ENCODE assay signal across 13 cellular contexts in the genomic region with DNA sequence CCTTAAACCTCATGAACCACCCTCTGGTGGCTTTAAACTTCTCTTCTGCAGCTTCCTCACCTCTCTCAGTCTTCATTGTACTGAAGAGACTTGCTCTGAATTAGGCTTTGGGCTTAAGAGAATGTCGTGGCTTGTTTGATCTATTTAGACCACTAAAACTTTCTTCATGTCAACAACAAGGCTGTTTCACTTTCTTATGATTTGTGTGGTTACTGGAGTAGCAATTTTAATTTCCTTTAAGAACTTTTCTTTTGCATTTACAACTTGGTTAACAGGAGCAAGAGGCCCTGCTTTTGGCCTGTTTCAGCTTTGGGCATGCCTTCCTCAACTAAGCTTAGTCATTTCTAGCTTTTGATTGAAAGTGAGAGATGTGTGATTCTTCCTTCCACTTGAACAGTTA. TPM values are rescaled to one million over a fixed set of nuclear protein-coding genes. Genes with fewer than 3 reads are reported as not detected.
DNase-seq lines count a peak whose midpoint lies in the region; ATAC-seq and TF ChIP-seq lines count a peak whose summit lies in the region.
"Had no signal": no experiment of that assay in that cellular context is flagged by ENCODE, and none has a peak within 500 bp of the region (broad histone marks: within the 10 kb centered on the region; RNA-seq: fewer than 3 reads in every experiment).

No MANE protein-coding gene starts in this region.

- peaks cover 18% of the 10 kb centered on the region for H3K4me1 Mint-ChIP-seq in activated T-helper 1 cell treated with anti-CD3 and anti-CD28 coated beads, Interleukin-12 subunit alpha, Interleukin-12 subunit beta, Interleukin-2, Interleukin-4 antibody, amounts not matched to agents 30 ng/mL and 10 ng/mL and 1 ng/mL, durations not matched to agents 14 hours and 24 hours and 36 hours (ENCODE audit: low read depth)

- TF ChIP-seq CTCF in GM06990 (IDR thresholded peaks at IDR 0.05; ENCODE audit: insufficient read depth, low read length, poor library complexity, severe bottlenecking), result no peak
- TF ChIP-seq CTCF in upper lobe of left lung (IDR thresholded peaks at IDR 0.05), result no peak
- TF ChIP-seq CTCF in adrenal gland (IDR thresholded peaks at IDR 0.05), result no peak

- H3K4me3 ChIP-seq in GM06990 (replicated peaks; ENCODE audit: low read depth, low read length), result no peak overlapping the region
- no peak overlapping the region for H3K4me3 ChIP-seq in upper lobe of left lung
- no peak overlapping the region for H3K4me3 ChIP-seq in adrenal gland
- H3K4me3 ChIP-seq: BLaER1, MG63, pancreas, SK-N-MC had no signal

- TF ChIP-seq EP300 in upper lobe of left lung (IDR thresholded peaks at IDR 0.05), result no peak

- H3K27me3 Mint-ChIP-seq in activated T-helper 1 cell treated with anti-CD3 and anti-CD28 coated beads, Interleukin-12 subunit alpha, Interleukin-12 subunit beta, Interleukin-2, Interleukin-4 antibody, amounts not matched to agents 30 ng/mL and 10 ng/mL and 1 ng/mL, durations not matched to agents 14 hours and 24 hours and 36 hours (ENCODE audit: insufficient read depth), result peaks cover 12% of the 10 kb centered on the region

- H3K4me1 ChIP-seq in upper lobe of left lung (no peaks in the 10 kb centered on the region), adrenal gland (replicated peaks in 1 of 2) (no peaks in the 10 kb centered on the region)
- H3K4me1 ChIP-seq: BLaER1, pancreas had no signal

- H3K27ac Mint-ChIP-seq in activated T-helper 1 cell treated with anti-CD3 and anti-CD28 coated beads, Interleukin-12 subunit alpha, Interleukin-12 subunit beta, Interleukin-2, Interleukin-4 antibody, amounts not matched to agents 30 ng/mL and 10 ng/mL and 1 ng/mL, durations not matched to agents 14 hours and 24 hours and 36 hours, result peak overlapping the region; percentile 56

- H3K9me3 ChIP-seq in upper lobe of left lung, result peaks cover 0 to 4% (median 1%) of the 10 kb centered on the region in 4 donors
- H3K9me3 ChIP-seq in adrenal gland (replicated peaks in 1 of 3), result peaks cover 0 to 9% (median 0%) of the 10 kb centered on the region in 3 donors
- H3K9me3 ChIP-seq: MG63, pancreas had no signal

- no peaks in the 10 kb centered on the region for H3K36me3 ChIP-seq in GM06990 (ENCODE audit: control insufficient read depth, insufficient read depth, low read length)
- no peaks in the 10 kb centered on the region for H3K36me3 ChIP-seq in upper lobe of left lung
- no peaks in the 10 kb centered on the region for H3K36me3 ChIP-seq in adrenal gland (replicated peaks in 1 of 2)
- H3K36me3 ChIP-seq: BLaER1, MG63, pancreas, WERI-Rb-1 had no signal

- ATAC-seq in GM21786 (IDR thresholded peaks at IDR 0.05; ENCODE audit: unreplicated experiment) (peak; percentile 62), HG03039 (IDR thresholded peaks at IDR 0.05; ENCODE audit: unreplicated experiment) (no peak), upper lobe of left lung (ENCODE audit: low FRiP score in 2 of 2) (no peak)
- ATAC-seq: pancreas had no signal

- H3K36me3 Mint-ChIP-seq in activated T-helper 1 cell treated with anti-CD3 and anti-CD28 coated beads, Interleukin-12 subunit alpha, Interleukin-12 subunit beta, Interleukin-2, Interleukin-4 antibody, amounts not matched to agents 30 ng/mL and 10 ng/mL and 1 ng/mL, durations not matched to agents 14 hours and 24 hours and 36 hours (ENCODE audit: low read depth), result peaks cover 6% of the 10 kb centered on the region

- intact Hi-C loops in activated T-helper 1 cell treated with anti-CD3 and anti-CD28 coated beads, Interleukin-12 subunit alpha, Interleukin-12 subunit beta, Interleukin-2, Interleukin-4 antibody, amounts not matched to agents 30 ng/mL and 10 ng/mL and 1 ng/mL, durations not matched to agents 14 hours and 24 hours and 36 hours (cut with micrococcal nuclease), result loop anchor here (1.0 to 5.0 kb wide), 8 partner anchors 35 to 942 kb away; a partner anchor contains a TSS
- intact Hi-C loops in adrenal gland (cut with DNase I), result no loop called here

- H3K4me3 Mint-ChIP-seq in activated T-helper 1 cell treated with anti-CD3 and anti-CD28 coated beads, Interleukin-12 subunit alpha, Interleukin-12 subunit beta, Interleukin-2, Interleukin-4 antibody, amounts not matched to agents 30 ng/mL and 10 ng/mL and 1 ng/mL, durations not matched to agents 14 hours and 24 hours and 36 hours, result no peak overlapping the region

- H3K27me3 ChIP-seq in GM06990 (replicated peaks; ENCODE audit: control insufficient read depth, insufficient read depth, low read length), result 0 out of 2 replicates have a peak, but pooled peaks cover 1% of the 10 kb centered on the region
- H3K27me3 ChIP-seq in upper lobe of left lung, result no peaks in the 10 kb centered on the region
- no peaks in the 10 kb centered on the region for H3K27me3 ChIP-seq in adrenal gland
- H3K27me3 ChIP-seq: BLaER1, MG63, pancreas had no signal

- peaks cover 11% of the 10 kb centered on the region for H3K9me3 Mint-ChIP-seq in activated T-helper 1 cell treated with anti-CD3 and anti-CD28 coated beads, Interleukin-12 subunit alpha, Interleukin-12 subunit beta, Interleukin-2, Interleukin-4 antibody, amounts not matched to agents 30 ng/mL and 10 ng/mL and 1 ng/mL, durations not matched to agents 14 hours and 24 hours and 36 hours

- no peak for TF ChIP-seq POLR2A in upper lobe of left lung (IDR thresholded peaks at IDR 0.05)
- TF ChIP-seq POLR2A in adrenal gland (IDR thresholded peaks at IDR 0.05), result no peak

- WGBS in upper lobe of left lung, 2 donors, result 89 to 92% methylated on average over 1 of the region's 1 CpG
- 91 to 95% (median 92%) methylated on average over 1 of the region's 1 CpG for WGBS in adrenal gland, 4 donors

- H3K27ac ChIP-seq in upper lobe of left lung (no peak overlapping the region), adrenal gland (no peak overlapping the region)
- H3K27ac ChIP-seq: BLaER1, pancreas, SK-N-MC, WERI-Rb-1 had no signal

- DNase-seq in GM06990 (ENCODE audit: extremely low read depth, insufficient read length) (peak; percentile 28), upper lobe of left lung (no peak), adrenal gland (no peak), hippocampal formation (lab: John Stamatoyannopoulos, UW) (no peak)
- DNase-seq in activated T-helper 1 cell treated with anti-CD3 and anti-CD28 coated beads, Interleukin-12 subunit alpha, Interleukin-12 subunit beta, Interleukin-2, Interleukin-4 antibody, amounts not matched to agents 30 ng/mL and 10 ng/mL and 1 ng/mL, durations not matched to agents 14 hours and 24 hours and 36 hours (ENCODE audit: low spot score), result no peak
- DNase-seq in stimulated activated CD4-positive, alpha-beta T cell treated with anti-CD3 and anti-CD28 coated beads, Interleukin-15, amount 100 ng/mL, for 24 hours, result peak; percentile 57
- DNase-seq: MG63, pancreas, WERI-Rb-1 had no signal

RNA-seq across cellular contexts. Expression of a gene that starts 38.1 kb away (rescaled TPM):
- total RNA-seq in activated T-helper 1 cell treated with anti-CD3 and anti-CD28 coated beads, Interleukin-12 subunit alpha, Interleukin-12 subunit beta, Interleukin-2, Interleukin-4 antibody, amounts not matched to agents 30 ng/mL and 10 ng/mL and 1 ng/mL, durations not matched to agents 14 hours and 24 hours and 36 hours, result 0.47 TPM in 2 replicates
- total RNA-seq in upper lobe of left lung (100 to 1,000 TPM in 1 of 6 donors, 10 to 100 TPM in 4, 1 to 10 TPM in 1; 2.6 to 148 (median 32.8) TPM), adrenal gland (1 to 10 TPM in 7 of 8 donors, under 1 TPM in 1; 0.66 to 2.7 (median 2.0) TPM)
- polyA plus RNA-seq in adrenal gland, result 1 to 10 TPM in 2 of 3 donors, under 1 TPM in 1; 0.79 to 4.3 (median 2.9) TPM

RNA-seq across cellular contexts. Expression of a gene that starts 48.6 kb away (rescaled TPM):
- 7.2 and 8.5 TPM in 2 replicates for total RNA-seq in activated T-helper 1 cell treated with anti-CD3 and anti-CD28 coated beads, Interleukin-12 subunit alpha, Interleukin-12 subunit beta, Interleukin-2, Interleukin-4 antibody, amounts not matched to agents 30 ng/mL and 10 ng/mL and 1 ng/mL, durations not matched to agents 14 hours and 24 hours and 36 hours
- total RNA-seq in upper lobe of left lung (10 to 100 TPM in 5 of 6 donors, 1 to 10 TPM in 1; 7.1 to 43.0 (median 13.4) TPM), adrenal gland (10 to 100 TPM in 4 of 8 donors, 1 to 10 TPM in 4; 3.6 to 24.6 (median 10.6) TPM)
- 1 to 10 TPM; 4.9 to 9.6 (median 7.4) TPM for polyA plus RNA-seq in adrenal gland

Comparison
In these comparisons a context has a peak if more than half of its experiments do, and no peak if none do; other contexts are left out.
1. DNase-seq: peak in GM06990 (single experiment) and stimulated activated CD4-positive, alpha-beta T cell treated with anti-CD3 and anti-CD28 coated beads, Interleukin-15, amount 100 ng/mL, for 24 hours (single experiment); none in activated T-helper 1 cell treated with anti-CD3 and anti-CD28 coated beads, Interleukin-12 subunit alpha, Interleukin-12 subunit beta, Interleukin-2, Interleukin-4 antibody, amounts not matched to agents 30 ng/mL and 10 ng/mL and 1 ng/mL, durations not matched to agents 14 hours and 24 hours and 36 hours (single experiment), upper lobe of left lung (0 of 2), adrenal gland (0 of 7) and hippocampal formation (0 of 2).